1 cellular context compared by ENCODE assay signal in the genomic region with DNA sequence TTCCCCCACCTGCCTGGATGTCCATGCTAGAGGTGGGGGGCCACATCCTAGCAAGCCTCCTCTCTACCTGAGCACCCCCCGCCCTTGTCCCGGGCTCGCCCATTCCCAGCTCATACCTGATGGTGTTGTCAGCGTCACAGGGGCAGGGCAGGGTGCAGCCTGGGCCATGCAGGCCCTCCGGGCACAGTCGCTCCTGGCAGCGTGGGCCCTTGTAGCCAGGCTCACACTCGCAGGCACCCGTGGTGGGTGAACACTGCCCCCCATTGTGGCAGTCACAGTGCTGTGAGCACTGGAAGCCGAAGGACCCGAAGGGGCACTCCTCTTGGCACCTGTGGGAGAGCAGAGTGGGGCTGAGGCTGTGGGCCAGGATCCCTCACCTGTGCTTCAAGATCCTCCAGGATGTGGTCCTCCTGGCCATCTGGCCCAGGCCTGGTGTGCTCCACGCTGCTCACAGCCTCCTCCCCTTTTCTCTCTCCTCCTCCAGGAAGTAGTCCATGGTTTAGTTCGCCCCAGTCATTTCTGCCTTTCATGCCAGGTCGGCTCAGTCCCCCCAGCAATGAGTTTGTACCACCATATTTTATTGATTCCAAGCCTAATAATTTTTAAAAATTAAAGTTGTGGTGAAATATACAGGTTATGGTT.
TF ChIP-seq lines count a peak whose summit lies in the region.

No MANE protein-coding gene starts in this region.

TF ChIP-seq in H1, 55 proteins besides CTCF, POLR2A, EP300 and RAD21:
- no peak for TF ChIP-seq CHD1 (IDR thresholded peaks at IDR 0.05; ENCODE audit: low read depth, low read length)
- TF ChIP-seq, protein P1, sequence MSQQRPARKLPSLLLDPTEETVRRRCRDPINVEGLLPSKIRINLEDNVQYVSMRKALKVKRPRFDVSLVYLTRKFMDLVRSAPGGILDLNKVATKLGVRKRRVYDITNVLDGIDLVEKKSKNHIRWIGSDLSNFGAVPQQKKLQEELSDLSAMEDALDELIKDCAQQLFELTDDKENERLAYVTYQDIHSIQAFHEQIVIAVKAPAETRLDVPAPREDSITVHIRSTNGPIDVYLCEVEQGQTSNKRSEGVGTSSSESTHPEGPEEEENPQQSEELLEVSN (IDR thresholded peaks at IDR 0.05): no peak
- TF ChIP-seq TEAD4 (IDR thresholded peaks at IDR 0.05; ENCODE audit: low read depth, low read length): no peak
- no peak for TF ChIP-seq HDAC6 (IDR thresholded peaks at IDR 0.05; ENCODE audit: low read depth, low read length)
- no peak for TF ChIP-seq RFX5 (IDR thresholded peaks at IDR 0.05; ENCODE audit: borderline replicate concordance, low read depth, low read length)
- no peak for TF ChIP-seq SP2 (IDR thresholded peaks at IDR 0.05; ENCODE audit: low read length)
- no peak for TF ChIP-seq GTF2F1 (IDR thresholded peaks at IDR 0.05; ENCODE audit: borderline replicate concordance, low read depth, low read length)
- TF ChIP-seq SIN3A (conservative IDR thresholded peaks at IDR 0.05 in 1 of 2, IDR thresholded peaks at IDR 0.05 in 1 of 2; ENCODE audit: low read depth in 1 of 2, low read length in 2 of 2): no peak
- no peak for TF ChIP-seq MAFK (IDR thresholded peaks at IDR 0.05; ENCODE audit: low read depth, low read length)
- no peak for TF ChIP-seq TAF1 (IDR thresholded peaks at IDR 0.05; ENCODE audit: low read depth, low read length)
- TF ChIP-seq PHF8 (conservative IDR thresholded peaks at IDR 0.05; ENCODE audit: low read depth, low read length): no peak
- TF ChIP-seq NRF1 (IDR thresholded peaks at IDR 0.05; ENCODE audit: low read depth, low read length): no peak
